In the genomic region with DNA sequence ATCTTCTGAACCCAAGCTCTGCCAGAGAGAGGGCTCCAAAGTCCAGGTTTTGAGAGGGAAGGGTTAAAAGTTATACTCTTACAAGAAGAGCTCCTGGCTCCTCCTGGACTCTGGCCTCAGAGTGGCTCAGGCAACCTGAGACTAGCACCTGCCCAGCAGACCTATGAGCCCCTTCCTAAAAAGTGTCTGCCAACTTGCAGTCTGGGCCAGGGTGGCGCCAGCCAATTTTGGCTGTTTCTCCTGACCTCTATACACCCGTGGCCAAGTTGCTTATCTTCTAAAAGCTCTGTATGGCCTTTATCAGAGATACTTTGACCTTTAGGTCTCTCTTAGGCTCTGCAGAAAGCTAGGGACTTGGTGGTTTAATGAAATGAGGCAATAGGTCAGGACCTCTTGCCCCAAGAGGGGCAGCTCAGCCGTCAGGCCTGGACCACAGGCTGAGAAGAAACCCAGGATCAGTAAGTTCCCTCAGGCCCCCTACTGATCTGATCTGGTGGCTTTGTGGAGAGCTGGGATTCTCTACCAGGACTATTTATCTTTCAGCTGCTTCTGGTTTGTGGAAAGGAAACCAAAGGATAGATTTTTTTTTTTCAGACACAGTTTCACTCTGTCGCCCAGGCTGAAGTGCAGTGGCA, we compare ENCODE assay signal across 12 cellular contexts. TPM values are rescaled to one million over a fixed set of nuclear protein-coding genes. Genes with fewer than 3 reads are reported as not detected.
DNase-seq lines count a peak whose midpoint lies in the region; ATAC-seq lines count a peak whose summit lies in the region.
"Had no signal": no experiment of that assay in that cellular context is flagged by ENCODE, and none has a peak within 500 bp of the region (broad histone marks: within the 10 kb centered on the region; RNA-seq: fewer than 3 reads in every experiment).

No MANE protein-coding gene starts in this region.

- H3K4me1 ChIP-seq in CD4-positive, CD25-positive, alpha-beta regulatory T cell (ENCODE audit: control insufficient read depth, insufficient read depth, low read length, poor library complexity, severe bottlenecking) = peaks cover 55% of the 10 kb centered on the region
- H3K4me1 ChIP-seq in right cardiac atrium (ENCODE audit: control insufficient read depth, insufficient read depth, low read length) = peaks cover 19% of the 10 kb centered on the region

- H3K9me3 ChIP-seq in CD4-positive, CD25-positive, alpha-beta regulatory T cell (ENCODE audit: control insufficient read depth in 2 of 2, low read length in 2 of 2) = no peaks in the 10 kb centered on the region
- no peaks in the 10 kb centered on the region for H3K9me3 ChIP-seq in right cardiac atrium (ENCODE audit: control insufficient read depth, low read length)
- H3K9me3 ChIP-seq: MG63 had no signal

- DNase-seq in CD4-positive, CD25-positive, alpha-beta regulatory T cell = no peak
- DNase-seq in activated T-helper 2 cell treated with anti-CD3 and anti-CD28 coated beads, Interferon-gamma antibody, Interleukin-2, Interleukin-4, amounts not matched to agents 10 μg/mL and 5 μg/mL and 100 μg/mL, durations not matched to agents 14 hours and 24 hours and 36 hours (ENCODE audit: low spot score) = no peak
- DNase-seq in right cardiac atrium = no peak
- no peak for DNase-seq in sciatic nerve (ENCODE audit: low spot score)
- no peak for DNase-seq in DMS79 treated with DMSO at 0.1 percent for 48 hours (lab: John Stamatoyannopoulos, UW)
- no peak for DNase-seq in midbrain (lab: John Stamatoyannopoulos, UW)
- no peak for DNase-seq in cerebellum (ENCODE audit: low spot score)
- no peak for DNase-seq in D341Med (ENCODE audit: low spot score)
- DNase-seq: CD4-positive, alpha-beta T cell; stimulated activated naive CD4-positive, alpha-beta T cell had no signal

- peaks cover 17% of the 10 kb centered on the region for H3K36me3 Mint-ChIP-seq in CD4-positive, CD25-positive, alpha-beta regulatory T cell
- H3K36me3 Mint-ChIP-seq in activated T-helper 2 cell treated with anti-CD3 and anti-CD28 coated beads, Interferon-gamma antibody, Interleukin-2, Interleukin-4, amounts not matched to agents 10 μg/mL and 5 μg/mL and 100 μg/mL, durations not matched to agents 14 hours and 24 hours and 36 hours (ENCODE audit: low read depth) = peaks cover 36% of the 10 kb centered on the region

- no peaks in the 10 kb centered on the region for H3K36me3 ChIP-seq in CD4-positive, CD25-positive, alpha-beta regulatory T cell (ENCODE audit: control insufficient read depth, insufficient read depth, low read length)
- H3K36me3 ChIP-seq: MG63 had no signal

- no peaks in the 10 kb centered on the region for H3K27me3 Mint-ChIP-seq in CD4-positive, CD25-positive, alpha-beta regulatory T cell
- no peaks in the 10 kb centered on the region for H3K27me3 Mint-ChIP-seq in activated T-helper 2 cell treated with anti-CD3 and anti-CD28 coated beads, Interferon-gamma antibody, Interleukin-2, Interleukin-4, amounts not matched to agents 10 μg/mL and 5 μg/mL and 100 μg/mL, durations not matched to agents 14 hours and 24 hours and 36 hours (ENCODE audit: low read depth)
- H3K27me3 Mint-ChIP-seq: CD4-positive, alpha-beta T cell had no signal

- H3K9me3 Mint-ChIP-seq in CD4-positive, CD25-positive, alpha-beta regulatory T cell = peaks cover 0 to 1% (median 0%) of the 10 kb centered on the region in 7 donors
- H3K9me3 Mint-ChIP-seq in activated T-helper 2 cell treated with anti-CD3 and anti-CD28 coated beads, Interferon-gamma antibody, Interleukin-2, Interleukin-4, amounts not matched to agents 10 μg/mL and 5 μg/mL and 100 μg/mL, durations not matched to agents 14 hours and 24 hours and 36 hours = no peaks in the 10 kb centered on the region
- H3K9me3 Mint-ChIP-seq: CD4-positive, alpha-beta T cell had no signal

- intact Hi-C loops in activated T-helper 2 cell treated with anti-CD3 and anti-CD28 coated beads, Interferon-gamma antibody, Interleukin-2, Interleukin-4, amounts not matched to agents 10 μg/mL and 5 μg/mL and 100 μg/mL, durations not matched to agents 14 hours and 24 hours and 36 hours (cut with micrococcal nuclease) = loop anchor here (2.0 to 10.0 kb wide), 3 partner anchors 142 to 386 kb away; partner anchors contain the start of genes C2CD3, COA4, PAAF1 and PPME1
- intact Hi-C loops in right cardiac atrium (cut with DNase I) = no loop called here
- intact Hi-C loops in sciatic nerve (cut with DNase I) = loop anchor here (10.0 kb wide), 1 partner anchor 54 kb away; no protein-coding TSS in a partner anchor

- peak overlapping the region in 1 of 3 donors; percentile 76 for H3K27ac Mint-ChIP-seq in CD4-positive, CD25-positive, alpha-beta regulatory T cell
- H3K27ac Mint-ChIP-seq in activated T-helper 2 cell treated with anti-CD3 and anti-CD28 coated beads, Interferon-gamma antibody, Interleukin-2, Interleukin-4, amounts not matched to agents 10 μg/mL and 5 μg/mL and 100 μg/mL, durations not matched to agents 14 hours and 24 hours and 36 hours = no peak overlapping the region
- H3K27ac Mint-ChIP-seq: CD4-positive, alpha-beta T cell had no signal

- peak overlapping the region in 1 of 4 donors; percentile 30 for H3K4me3 Mint-ChIP-seq in CD4-positive, CD25-positive, alpha-beta regulatory T cell
- peak overlapping the region; percentile 18 for H3K4me3 Mint-ChIP-seq in activated T-helper 2 cell treated with anti-CD3 and anti-CD28 coated beads, Interferon-gamma antibody, Interleukin-2, Interleukin-4, amounts not matched to agents 10 μg/mL and 5 μg/mL and 100 μg/mL, durations not matched to agents 14 hours and 24 hours and 36 hours (ENCODE audit: low read depth)
- H3K4me3 Mint-ChIP-seq: CD4-positive, alpha-beta T cell had no signal

- H3K27ac ChIP-seq in CD4-positive, CD25-positive, alpha-beta regulatory T cell (ENCODE audit: insufficient read depth, low read length, poor library complexity, severe bottlenecking) = peak overlapping the region; percentile 28
- H3K27ac ChIP-seq in right cardiac atrium (ENCODE audit: low read length) = peak overlapping the region; percentile 97
- H3K27ac ChIP-seq: VCaP had no signal

- H3K27me3 ChIP-seq in CD4-positive, CD25-positive, alpha-beta regulatory T cell (ENCODE audit: control insufficient read depth, insufficient read depth, low read length) = no peaks in the 10 kb centered on the region
- H3K27me3 ChIP-seq in right cardiac atrium (ENCODE audit: control insufficient read depth, insufficient read depth) = no peaks in the 10 kb centered on the region
- H3K27me3 ChIP-seq: MG63 had no signal

- 50% methylated on average over 4 of the region's 4 CpGs for WGBS in right cardiac atrium

- no peak overlapping the region for H3K4me3 ChIP-seq in CD4-positive, CD25-positive, alpha-beta regulatory T cell (ENCODE audit: low read depth, low read length)
- H3K4me3 ChIP-seq in right cardiac atrium (ENCODE audit: low read length) = no peak overlapping the region
- H3K4me3 ChIP-seq: MG63 had no signal

- H3K4me1 Mint-ChIP-seq in CD4-positive, CD25-positive, alpha-beta regulatory T cell = peaks cover 9 to 47% (median 35%) of the 10 kb centered on the region in 4 donors
- H3K4me1 Mint-ChIP-seq in activated T-helper 2 cell treated with anti-CD3 and anti-CD28 coated beads, Interferon-gamma antibody, Interleukin-2, Interleukin-4, amounts not matched to agents 10 μg/mL and 5 μg/mL and 100 μg/mL, durations not matched to agents 14 hours and 24 hours and 36 hours (ENCODE audit: low read depth) = peaks cover 45% of the 10 kb centered on the region

- no peak for ATAC-seq in CD4-positive, CD25-positive, alpha-beta regulatory T cell (ENCODE audit: low read depth in 2 of 2)
- ATAC-seq in right cardiac atrium (peak in 1 of 2 donors; percentile 19), sciatic nerve (peak; percentile 12)

RNA-seq across cellular contexts. Expression of gene UCP3, which starts 10.3 kb away (rescaled TPM):
- 5.6 TPM for total RNA-seq in CD4-positive, CD25-positive, alpha-beta regulatory T cell
- under 1 TPM; 0.16 to 0.34 (median 0.24) TPM for polyA plus RNA-seq in CD4-positive, CD25-positive, alpha-beta regulatory T cell
- 2.0 and 2.6 TPM in 2 replicates for total RNA-seq in activated T-helper 2 cell treated with anti-CD3 and anti-CD28 coated beads, Interferon-gamma antibody, Interleukin-2, Interleukin-4, amounts not matched to agents 10 μg/mL and 5 μg/mL and 100 μg/mL, durations not matched to agents 14 hours and 24 hours and 36 hours
- 1 to 10 TPM; 1.6 to 2.5 (median 1.9) TPM for total RNA-seq in right cardiac atrium
- 2.0 TPM for polyA plus RNA-seq in right cardiac atrium
- 2.6 TPM for total RNA-seq in sciatic nerve
- total RNA-seq in cerebellum = 3.5 TPM

RNA-seq across cellular contexts. Expression of gene UCP2, which starts 36.6 kb away (rescaled TPM):
- total RNA-seq in CD4-positive, CD25-positive, alpha-beta regulatory T cell = 850 TPM
- 1,000 to 10,000 TPM; 1,262 to 2,276 (median 1,740) TPM for polyA plus RNA-seq in CD4-positive, CD25-positive, alpha-beta regulatory T cell
- total RNA-seq in activated T-helper 2 cell treated with anti-CD3 and anti-CD28 coated beads, Interferon-gamma antibody, Interleukin-2, Interleukin-4, amounts not matched to agents 10 μg/mL and 5 μg/mL and 100 μg/mL, durations not matched to agents 14 hours and 24 hours and 36 hours = 429 and 437 TPM in 2 replicates
- 10 to 100 TPM; 12.6 to 23.1 (median 17.1) TPM for total RNA-seq in right cardiac atrium
- 9.9 TPM for polyA plus RNA-seq in right cardiac atrium
- 43.1 TPM for total RNA-seq in sciatic nerve
- total RNA-seq in cerebellum = 10.5 TPM

Comparison
In these comparisons a context has a peak if more than half of its experiments do, and no peak if none do; other contexts are left out.
1. intact Hi-C loops: an anchor here in activated T-helper 2 cell treated with anti-CD3 and anti-CD28 coated beads, Interferon-gamma antibody, Interleukin-2, Interleukin-4, amounts not matched to agents 10 μg/mL and 5 μg/mL and 100 μg/mL, durations not matched to agents 14 hours and 24 hours and 36 hours (2.0 to 10.0 kb wide) and sciatic nerve (10.0 kb wide); none called in right cardiac atrium.